In genomic region chr22:20957118-20957690, GRCh38 we compare ENCODE assay signal across 8 cellular contexts. TPM values are rescaled to one million over a fixed set of nuclear protein-coding genes. Genes with fewer than 3 reads are reported as not detected.
DNase-seq lines count a peak whose midpoint lies in the region; ATAC-seq, FAIRE-seq and TF ChIP-seq lines count a peak whose summit lies in the region.

No MANE protein-coding gene starts in this region.

- H3K4me1 ChIP-seq in lower lobe of right lung (peaks cover 19% of the 10 kb centered on the region), upper lobe of right lung (peaks cover 14% of the 10 kb centered on the region)

- H3K4me3 Mint-ChIP-seq in activated T-cell treated with anti-CD3 and anti-CD28 coated beads, Interleukin-2, amount 50 U/mL, for 72 hours: peak overlapping the region; percentile 75 to 76

- H3K9me3 ChIP-seq in lower lobe of right lung (no peaks in the 10 kb centered on the region), upper lobe of right lung (no peaks in the 10 kb centered on the region)

- H3K4me1 Mint-ChIP-seq in activated T-cell treated with anti-CD3 and anti-CD28 coated beads, Interleukin-2, amount 50 U/mL, for 72 hours (ENCODE audit: low read depth): peaks cover 19% of the 10 kb centered on the region

- no peak for DNase-seq in activated T-cell treated with anti-CD3 and anti-CD28 coated beads, Interleukin-2, amount 50 U/mL, for 72 hours
- DNase-seq in activated T-cell treated with anti-CD3 and anti-CD28 coated beads for 4 hours: no peak
- no peak for DNase-seq in bronchial epithelial cell (ENCODE audit: low read depth)
- peak; percentile 67 for DNase-seq in lower lobe of right lung
- peak; percentile 76 for DNase-seq in upper lobe of right lung
- DNase-seq in HPDE6-E6E7 (ENCODE audit: extremely low spot score): no peak
- no peak for DNase-seq in NCI-H1436 (lab: John Stamatoyannopoulos, UW)

- intact Hi-C loops in lower lobe of right lung (cut with DNase I): no loop called here
- intact Hi-C loops in upper lobe of right lung (cut with DNase I): no loop called here

- TF ChIP-seq CTCF in bronchial epithelial cell (IDR thresholded peaks at IDR 0.05; ENCODE audit: insufficient read depth, low read length, severe bottlenecking) (no peak), lower lobe of right lung (IDR thresholded peaks at IDR 0.05) (no peak), upper lobe of right lung (IDR thresholded peaks at IDR 0.05) (no peak)

- ATAC-seq in activated T-cell treated with anti-CD3 and anti-CD28 coated beads, Interleukin-2, amount 50 U/mL, for 72 hours (replicated peaks in 1 of 2): peak in 1 of 2 donors; percentile 25
- ATAC-seq in lower lobe of right lung (peak; percentile 72 to 76), upper lobe of right lung (peak; percentile 67), GM18868 (IDR thresholded peaks at IDR 0.05; ENCODE audit: unreplicated experiment) (no peak)

- peaks cover 24% of the 10 kb centered on the region for H3K27me3 Mint-ChIP-seq in activated T-cell treated with anti-CD3 and anti-CD28 coated beads, Interleukin-2, amount 50 U/mL, for 72 hours (ENCODE audit: low read depth)

- no peak for FAIRE-seq in bronchial epithelial cell (lab: Jason Lieb, UNC)

- H3K36me3 ChIP-seq in bronchial epithelial cell (ENCODE audit: control insufficient read depth, insufficient read depth, low read length) (peaks cover 4% of the 10 kb centered on the region), lower lobe of right lung (peaks cover 17% of the 10 kb centered on the region), upper lobe of right lung (peaks cover 10% of the 10 kb centered on the region)

- H3K36me3 Mint-ChIP-seq in activated T-cell treated with anti-CD3 and anti-CD28 coated beads, Interleukin-2, amount 50 U/mL, for 72 hours (ENCODE audit: insufficient read depth in 2 of 2): no peaks in the 10 kb centered on the region

- no peak overlapping the region for H3K27ac Mint-ChIP-seq in activated T-cell treated with anti-CD3 and anti-CD28 coated beads, Interleukin-2, amount 50 U/mL, for 72 hours

- H3K9me3 Mint-ChIP-seq in activated T-cell treated with anti-CD3 and anti-CD28 coated beads, Interleukin-2, amount 50 U/mL, for 72 hours: no peaks in the 10 kb centered on the region

- H3K27me3 ChIP-seq in bronchial epithelial cell (ENCODE audit: control insufficient read depth, insufficient read depth, low read length) (no peaks in the 10 kb centered on the region), lower lobe of right lung (ENCODE audit: low read depth) (no peaks in the 10 kb centered on the region), upper lobe of right lung (no peaks in the 10 kb centered on the region)

- H3K27ac ChIP-seq in lower lobe of right lung: peak overlapping the region; percentile 72
- H3K27ac ChIP-seq in upper lobe of right lung: peak overlapping the region; percentile 58

- H3K4me3 ChIP-seq in bronchial epithelial cell (ENCODE audit: low read depth, low read length): peak overlapping the region; percentile 93
- H3K4me3 ChIP-seq in lower lobe of right lung: peak overlapping the region; percentile 83
- peak overlapping the region; percentile 70 for H3K4me3 ChIP-seq in upper lobe of right lung

RNA-seq across cellular contexts. Expression of gene AIFM3, which starts 9.9 kb away (rescaled TPM):
- total RNA-seq in activated T-cell treated with anti-CD3 and anti-CD28 coated beads, Interleukin-2, amount 50 U/mL, for 72 hours: under 1 TPM in 1 of 2 donors, not detected in 1; 0.58 TPM
- total RNA-seq in bronchial epithelial cell (2.4 and 2.8 TPM in 2 replicates), lower lobe of right lung (12.3 TPM), upper lobe of right lung (5.7 TPM)

RNA-seq across cellular contexts. Expression of gene LZTR1, which starts 24.9 kb away (rescaled TPM):
- total RNA-seq in activated T-cell treated with anti-CD3 and anti-CD28 coated beads, Interleukin-2, amount 50 U/mL, for 72 hours: 10 to 100 TPM; 30.6 to 42.8 TPM
- total RNA-seq in bronchial epithelial cell (14.7 and 23.2 TPM in 2 replicates), lower lobe of right lung (51.6 TPM), upper lobe of right lung (56.7 TPM)

RNA-seq across cellular contexts. Expression of gene CRKL, which starts 40.0 kb away (rescaled TPM):
- 10 to 100 TPM; 70.4 to 71.5 TPM for total RNA-seq in activated T-cell treated with anti-CD3 and anti-CD28 coated beads, Interleukin-2, amount 50 U/mL, for 72 hours
- total RNA-seq in bronchial epithelial cell: 64.8 and 72.9 TPM in 2 replicates
- total RNA-seq in lower lobe of right lung: 53.5 TPM
- total RNA-seq in upper lobe of right lung: 60.8 TPM

RNA-seq across cellular contexts. Expression of gene THAP7, which starts 44.7 kb away (rescaled TPM):
- total RNA-seq in activated T-cell treated with anti-CD3 and anti-CD28 coated beads, Interleukin-2, amount 50 U/mL, for 72 hours: 10 to 100 TPM; 29.5 to 31.2 TPM
- 23.2 and 29.0 TPM in 2 replicates for total RNA-seq in bronchial epithelial cell
- 24.3 TPM for total RNA-seq in lower lobe of right lung
- total RNA-seq in upper lobe of right lung: 22.0 TPM

RNA-seq across cellular contexts. Expression of gene P2RX6, which starts 57.8 kb away (rescaled TPM):
- under 1 TPM; 0.29 to 0.30 TPM for total RNA-seq in activated T-cell treated with anti-CD3 and anti-CD28 coated beads, Interleukin-2, amount 50 U/mL, for 72 hours
- total RNA-seq in bronchial epithelial cell (0.13 and 0.26 TPM in 2 replicates), lower lobe of right lung (2.1 TPM), upper lobe of right lung (2.2 TPM)

Comparison
In these comparisons a context has a peak if more than half of its experiments do, and no peak if none do; other contexts are left out.
1. DNase-seq: peak in lower lobe of right lung (single experiment) and upper lobe of right lung (single experiment); none in activated T-cell treated with anti-CD3 and anti-CD28 coated beads, Interleukin-2, amount 50 U/mL, for 72 hours (0 of 2), activated T-cell treated with anti-CD3 and anti-CD28 coated beads for 4 hours (single experiment), bronchial epithelial cell (single experiment), HPDE6-E6E7 (single experiment) and NCI-H1436 (single experiment).
2. Peak in every context shown above with its lines, with median percentiles within 50 percentile points of each other: H3K4me3 ChIP-seq.